Comparison of ENCODE assay signal across 16 cellular contexts in genomic region chr20:62774762-62775161, GRCh38. TPM values are rescaled to one million over a fixed set of nuclear protein-coding genes. Genes with fewer than 3 reads are reported as not detected.
DNase-seq lines count a peak whose midpoint lies in the region; ATAC-seq, FAIRE-seq and TF ChIP-seq lines count a peak whose summit lies in the region.
"Had no signal": no experiment of that assay in that cellular context is flagged by ENCODE, and none has a peak within 500 bp of the region (broad histone marks: within the 10 kb centered on the region; RNA-seq: fewer than 3 reads in every experiment).

No MANE protein-coding gene starts in this region.

- DNase-seq in activated T-cell treated with anti-CD3 and anti-CD28 coated beads for 48 hours (ENCODE audit: low read depth) (peak; percentile 22), MV-4-11 (lab: John Stamatoyannopoulos, UW) (peak; percentile 69), D721Med (ENCODE audit: insufficient read length, low spot score) (no peak), NCI-H146 treated with DMSO at 0.1 percent for 48 hours (lab: John Stamatoyannopoulos, UW; ENCODE audit: unreplicated experiment) (no peak), H7 (no peak)
- no peak for DNase-seq in activated T-cell treated with anti-CD3 and anti-CD28 coated beads, Interleukin-2, amount 50 U/mL, for 4 hours
- DNase-seq in activated CD4-positive, alpha-beta T cell treated with anti-CD3 and anti-CD28 coated beads, Interleukin-2, amount 10 ng/mL, durations not matched to agents 24 days and 14 days = no peak
- DNase-seq: GM23248, NCI-H1436, NCI-H526, occipital lobe, stomach had no signal

- H3K9me3 ChIP-seq in neutrophil = no peaks in the 10 kb centered on the region
- H3K9me3 ChIP-seq: stomach had no signal

- no peak for TF ChIP-seq CTCF in neutrophil (IDR thresholded peaks at IDR 0.05)
- TF ChIP-seq CTCF in D721Med (IDR thresholded peaks at IDR 0.05; ENCODE audit: insufficient read depth, missing control alignments) = no peak

- no peak overlapping the region for H3K4me3 Mint-ChIP-seq in activated T-cell treated with anti-CD3 and anti-CD28 coated beads, Interleukin-2, amount 50 U/mL, for 4 hours
- no peak overlapping the region for H3K4me3 Mint-ChIP-seq in activated CD4-positive, alpha-beta T cell treated with anti-CD3 and anti-CD28 coated beads, Interleukin-2, amount 10 ng/mL, durations not matched to agents 24 days and 14 days

- peaks cover 56% of the 10 kb centered on the region for H3K4me1 Mint-ChIP-seq in activated T-cell treated with anti-CD3 and anti-CD28 coated beads, Interleukin-2, amount 50 U/mL, for 4 hours (ENCODE audit: low read depth)
- peaks cover 28% of the 10 kb centered on the region for H3K4me1 Mint-ChIP-seq in activated CD4-positive, alpha-beta T cell treated with anti-CD3 and anti-CD28 coated beads, Interleukin-2, amount 10 ng/mL, durations not matched to agents 24 days and 14 days

- H3K9me3 Mint-ChIP-seq in activated T-cell treated with anti-CD3 and anti-CD28 coated beads, Interleukin-2, amount 50 U/mL, for 4 hours = no peaks in the 10 kb centered on the region
- peaks cover 5% of the 10 kb centered on the region for H3K9me3 Mint-ChIP-seq in activated CD4-positive, alpha-beta T cell treated with anti-CD3 and anti-CD28 coated beads, Interleukin-2, amount 10 ng/mL, durations not matched to agents 24 days and 14 days

- H3K36me3 Mint-ChIP-seq in activated T-cell treated with anti-CD3 and anti-CD28 coated beads, Interleukin-2, amount 50 U/mL, for 4 hours (ENCODE audit: insufficient read depth) = no peaks in the 10 kb centered on the region
- H3K36me3 Mint-ChIP-seq in activated CD4-positive, alpha-beta T cell treated with anti-CD3 and anti-CD28 coated beads, Interleukin-2, amount 10 ng/mL, durations not matched to agents 24 days and 14 days (ENCODE audit: low read depth) = no peaks in the 10 kb centered on the region

- H3K27me3 ChIP-seq in neutrophil = no peaks in the 10 kb centered on the region
- H3K27me3 ChIP-seq in H7 (ENCODE audit: control insufficient read depth, insufficient read depth, low read length) = no peaks in the 10 kb centered on the region

- H3K4me3 ChIP-seq in neutrophil (ENCODE audit: low read depth in 1 of 2, low read length in 1 of 2) (no peak overlapping the region), H7 (ENCODE audit: insufficient read depth, low read depth, low read length) (no peak overlapping the region)
- H3K4me3 ChIP-seq: GM23248, stomach had no signal

- H3K27ac Mint-ChIP-seq in activated CD4-positive, alpha-beta T cell treated with anti-CD3 and anti-CD28 coated beads, Interleukin-2, amount 10 ng/mL, durations not matched to agents 24 days and 14 days = peak overlapping the region; percentile 32

- H3K27ac ChIP-seq in neutrophil = peak overlapping the region; percentile 83
- H3K27ac ChIP-seq: epithelial cell of prostate, GM23248, stomach had no signal

- no peak for FAIRE-seq in D721Med (lab: Jason Lieb, UNC)
- FAIRE-seq: colon, TTC549 had no signal

- peaks cover 41 to 51% of the 10 kb centered on the region in 2 experiments for H3K4me1 ChIP-seq in neutrophil (ENCODE audit: control insufficient read depth in 1 of 2, insufficient read depth in 1 of 2, low read depth in 1 of 2, low read length in 1 of 2)

- intact Hi-C loops in activated CD4-positive, alpha-beta T cell treated with anti-CD3 and anti-CD28 coated beads, Interleukin-2, amount 10 ng/mL, durations not matched to agents 24 days and 14 days (cut with micrococcal nuclease) = no loop called here

- no peaks in the 10 kb centered on the region for H3K36me3 ChIP-seq in neutrophil
- H3K36me3 ChIP-seq in H7 (replicated peaks; ENCODE audit: control insufficient read depth, insufficient read depth, low read length) = no peaks in the 10 kb centered on the region
- H3K36me3 ChIP-seq: stomach had no signal

- no peak for ATAC-seq in activated T-cell treated with anti-CD3 and anti-CD28 coated beads, Interleukin-2, amount 50 U/mL, for 4 hours

- no peaks in the 10 kb centered on the region for H3K27me3 Mint-ChIP-seq in activated T-cell treated with anti-CD3 and anti-CD28 coated beads, Interleukin-2, amount 50 U/mL, for 4 hours (ENCODE audit: low read depth)
- no peaks in the 10 kb centered on the region for H3K27me3 Mint-ChIP-seq in activated CD4-positive, alpha-beta T cell treated with anti-CD3 and anti-CD28 coated beads, Interleukin-2, amount 10 ng/mL, durations not matched to agents 24 days and 14 days

RNA-seq across cellular contexts. Expression of gene MRGBP, which starts 21.5 kb away (rescaled TPM):
- 10 to 100 TPM; 14.5 to 18.3 (median 18.1) TPM for total RNA-seq in activated T-cell treated with anti-CD3 and anti-CD28 coated beads, Interleukin-2, amount 50 U/mL, for 4 hours
- 19.4 and 19.6 TPM in 2 replicates for total RNA-seq in activated CD4-positive, alpha-beta T cell treated with anti-CD3 and anti-CD28 coated beads, Interleukin-2, amount 10 ng/mL, durations not matched to agents 24 days and 14 days
- 28.3 and 28.5 TPM in 2 replicates for total RNA-seq in H7 (2014; rRNA removed; shearing (Covaris generic))

RNA-seq across cellular contexts. Expression of gene OGFR, which starts 29.9 kb away (rescaled TPM):
- 10 to 100 TPM; 45.8 to 57.9 (median 53.9) TPM for total RNA-seq in activated T-cell treated with anti-CD3 and anti-CD28 coated beads, Interleukin-2, amount 50 U/mL, for 4 hours
- total RNA-seq in activated CD4-positive, alpha-beta T cell treated with anti-CD3 and anti-CD28 coated beads, Interleukin-2, amount 10 ng/mL, durations not matched to agents 24 days and 14 days = 49.1 and 54.6 TPM in 2 replicates
- 50.1 and 57.1 TPM in 2 replicates for total RNA-seq in H7 (2014; rRNA removed; shearing (Covaris generic))

RNA-seq across cellular contexts. Expression of gene COL9A3, which starts 42.1 kb away (rescaled TPM):
- total RNA-seq in activated T-cell treated with anti-CD3 and anti-CD28 coated beads, Interleukin-2, amount 50 U/mL, for 4 hours = under 1 TPM; 0.10 to 0.33 (median 0.21) TPM
- 0.47 TPM in 1 of 2 replicates, not detected in the other for total RNA-seq in activated CD4-positive, alpha-beta T cell treated with anti-CD3 and anti-CD28 coated beads, Interleukin-2, amount 10 ng/mL, durations not matched to agents 24 days and 14 days
- 131 and 139 TPM in 2 replicates for total RNA-seq in H7 (2014; rRNA removed; shearing (Covaris generic))
- total RNA-seq: GM23248 had no signal

Comparison
In these comparisons a context has a peak if more than half of its experiments do, and no peak if none do; other contexts are left out.
1. DNase-seq: peak in activated T-cell treated with anti-CD3 and anti-CD28 coated beads for 48 hours (single experiment) and MV-4-11 (single experiment); none in activated T-cell treated with anti-CD3 and anti-CD28 coated beads, Interleukin-2, amount 50 U/mL, for 4 hours (single experiment), activated CD4-positive, alpha-beta T cell treated with anti-CD3 and anti-CD28 coated beads, Interleukin-2, amount 10 ng/mL, durations not matched to agents 24 days and 14 days (single experiment), D721Med (single experiment), NCI-H146 treated with DMSO at 0.1 percent for 48 hours (single experiment) and H7 (single experiment).
2. RNA of gene COL9A3, which starts 42.1 kb away (total RNA-seq): 131 to 139 TPM in H7; 0.10 to 0.33 TPM in activated T-cell treated with anti-CD3 and anti-CD28 coated beads, Interleukin-2, amount 50 U/mL, for 4 hours and 0.47 TPM in activated CD4-positive, alpha-beta T cell treated with anti-CD3 and anti-CD28 coated beads, Interleukin-2, amount 10 ng/mL, durations not matched to agents 24 days and 14 days; every median in the first group is over 10 times any median in the second.